Comparison of ENCODE assay signal across 8 cellular contexts in genomic region chr7:94301024-94301588, GRCh38.
DNase-seq lines count a peak whose midpoint lies in the region; ATAC-seq lines count a peak whose summit lies in the region.

No MANE protein-coding gene starts in this region.

- no peaks in the 10 kb centered on the region for H3K36me3 ChIP-seq in mucosa of rectum (ENCODE audit: control insufficient read depth in 2 of 2, insufficient read depth in 2 of 2, low read length in 2 of 2)

- H3K4me3 ChIP-seq in mucosa of rectum (ENCODE audit: low read length in 2 of 2) = no peak overlapping the region

- no peaks in the 10 kb centered on the region for H3K9me3 ChIP-seq in mucosa of rectum (ENCODE audit: control insufficient read depth in 2 of 2, low read length in 2 of 2)

- DNase-seq in AG08395 (ENCODE audit: low spot score) = peak; percentile 89
- peak; percentile 56 for DNase-seq in NCI-H2227 treated with DMSO at 0.1 percent for 48 hours (lab: John Stamatoyannopoulos, UW)
- DNase-seq in epithelial cell of prostate (ENCODE audit: low read depth, low spot score) = peak; percentile 49
- DNase-seq in NCI-H2171 treated with DMSO at 0.1 percent for 48 hours (lab: John Stamatoyannopoulos, UW) = no peak
- DNase-seq in Kasumi-1 (lab: John Stamatoyannopoulos, UW) = no peak
- no peak for DNase-seq in mesenteric fat pad (ENCODE audit: low spot score)

- no peaks in the 10 kb centered on the region for H3K27me3 ChIP-seq in mucosa of rectum (ENCODE audit: control insufficient read depth in 2 of 2, insufficient read depth in 2 of 2, low read length in 2 of 2)

- ATAC-seq in HG02678 (IDR thresholded peaks at IDR 0.05; ENCODE audit: unreplicated experiment) = no peak

- peaks cover 2 to 3% of the 10 kb centered on the region in 2 donors for H3K4me1 ChIP-seq in mucosa of rectum (ENCODE audit: control insufficient read depth in 2 of 2, insufficient read depth in 2 of 2, low read length in 2 of 2)

- H3K27ac ChIP-seq in epithelial cell of prostate (peak overlapping the region; percentile 35), mucosa of rectum (ENCODE audit: low read depth in 2 of 2, low read length in 2 of 2) (peak overlapping the region; percentile 62 to 69)

- no peak overlapping the region for H3K9ac ChIP-seq in mucosa of rectum (ENCODE audit: low read depth in 1 of 2, low read length in 2 of 2)

Comparison
In these comparisons a context has a peak if more than half of its experiments do, and no peak if none do; other contexts are left out.
1. DNase-seq: peak in AG08395 (single experiment), NCI-H2227 treated with DMSO at 0.1 percent for 48 hours (single experiment) and epithelial cell of prostate (single experiment); none in NCI-H2171 treated with DMSO at 0.1 percent for 48 hours (single experiment), Kasumi-1 (0 of 2) and mesenteric fat pad (single experiment).